Comparison of ENCODE assay signal across 8 cellular contexts in genomic region chr5:140174472-140175366, GRCh38. TPM values are rescaled to one million over a fixed set of nuclear protein-coding genes. Genes with fewer than 3 reads are reported as not detected.
DNase-seq lines count a peak whose midpoint lies in the region; ATAC-seq and TF ChIP-seq lines count a peak whose summit lies in the region.

TSS of gene CYSTM1 (plus strand) at chr5:140175188. CDS start at chr5:140194466, 19,278 bp downstream.

- 1% methylated on average over 46 of the region's 61 CpGs for WGBS in prostate gland
- WGBS in urinary bladder: 1% methylated on average over 61 of the region's 61 CpGs

- intact Hi-C loops in left ventricle myocardium superior (cut with micrococcal nuclease): loop anchor here (10.0 kb wide), 1 partner anchor 180 kb away; no protein-coding TSS in a partner anchor
- intact Hi-C loops in prostate gland (cut with DNase I): loop anchor here (5.0 to 10.0 kb wide), 2 partner anchors 60 to 173 kb away; partner anchors contain the start of gene HBEGF

- peak in 2 of 4 experiments; percentile 21 to 50 for TF ChIP-seq CTCF in prostate gland (IDR thresholded peaks at IDR 0.05)

- peaks cover 14% of the 10 kb centered on the region for H3K4me1 Mint-ChIP-seq in T-helper 1 cell treated with Interleukin-12 subunit alpha and Interleukin-12 subunit beta and Interleukin-4 antibody, amounts not matched to agents 30 μg/mL and 1 μg/mL, for 36 hours (ENCODE audit: low read depth)

- ATAC-seq in HG02884 (IDR thresholded peaks at IDR 0.05; ENCODE audit: unreplicated experiment): peak; percentile 92
- ATAC-seq in left ventricle myocardium superior: peak; percentile 94

- H3K27ac ChIP-seq in angular gyrus (ENCODE audit: low read depth, low read length): peak within 1 kb of the TSS; percentile 92
- H3K27ac ChIP-seq in prostate gland: peak within 1 kb of the TSS; percentile 99
- H3K27ac ChIP-seq in urinary bladder (ENCODE audit: low read depth): peak within 1 kb of the TSS; percentile 92

- H3K9me3 ChIP-seq in prostate gland: no peaks in the 10 kb centered on the region

- H3K9me3 Mint-ChIP-seq in T-helper 1 cell treated with Interleukin-12 subunit alpha and Interleukin-12 subunit beta and Interleukin-4 antibody, amounts not matched to agents 30 μg/mL and 1 μg/mL, for 36 hours: no peaks in the 10 kb centered on the region

- H3K4me1 ChIP-seq in prostate gland (replicated peaks) (no peaks in the 10 kb centered on the region), urinary bladder (ENCODE audit: insufficient read depth) (peaks cover 2% of the 10 kb centered on the region)

- peak within 1 kb of the TSS; percentile 93 for H3K27ac Mint-ChIP-seq in T-helper 1 cell treated with Interleukin-12 subunit alpha and Interleukin-12 subunit beta and Interleukin-4 antibody, amounts not matched to agents 30 μg/mL and 1 μg/mL, for 36 hours

- H3K4me3 ChIP-seq in prostate gland (peak within 1 kb of the TSS; percentile 88 to 97), urinary bladder (ENCODE audit: low read depth, low read length) (peak within 1 kb of the TSS; percentile 75)

- no peaks in the 10 kb centered on the region for H3K27me3 ChIP-seq in prostate gland (replicated peaks; ENCODE audit: insufficient read depth)

- H3K36me3 ChIP-seq in prostate gland: no peaks in the 10 kb centered on the region
- no peaks in the 10 kb centered on the region for H3K36me3 ChIP-seq in urinary bladder (ENCODE audit: insufficient read depth)

- TF ChIP-seq POLR2A in GM15510 (IDR thresholded peaks at IDR 0.05; ENCODE audit: borderline replicate concordance, extremely low read depth, insufficient read length) (peak; percentile 94), prostate gland (IDR thresholded peaks at IDR 0.05) (peak; percentile 97)

- H3K27me3 Mint-ChIP-seq in T-helper 1 cell treated with Interleukin-12 subunit alpha and Interleukin-12 subunit beta and Interleukin-4 antibody, amounts not matched to agents 30 μg/mL and 1 μg/mL, for 36 hours (ENCODE audit: low read depth): peaks cover 19% of the 10 kb centered on the region

- DNase-seq in NCI-H1694 treated with DMSO at 0.1 percent for 48 hours (lab: John Stamatoyannopoulos, UW) (peak; percentile 59), left ventricle myocardium superior (peak; percentile 99), prostate gland (ENCODE audit: low spot score) (peak; percentile 97)

- peak within 1 kb of the TSS; percentile 94 for H3K4me3 Mint-ChIP-seq in T-helper 1 cell treated with Interleukin-12 subunit alpha and Interleukin-12 subunit beta and Interleukin-4 antibody, amounts not matched to agents 30 μg/mL and 1 μg/mL, for 36 hours

- H3K36me3 Mint-ChIP-seq in T-helper 1 cell treated with Interleukin-12 subunit alpha and Interleukin-12 subunit beta and Interleukin-4 antibody, amounts not matched to agents 30 μg/mL and 1 μg/mL, for 36 hours (ENCODE audit: low read depth): peaks cover 1% of the 10 kb centered on the region

RNA-seq across cellular contexts. Expression of gene CYSTM1, which starts in this region (rescaled TPM):
- total RNA-seq in left ventricle myocardium superior: 58.2 TPM
- total RNA-seq in prostate gland: 10 to 100 TPM; 37.0 to 51.7 TPM
- 7.8 TPM for total RNA-seq in urinary bladder
- 65.2 TPM for polyA plus RNA-seq in urinary bladder

Comparison
In these comparisons a context has a peak if more than half of its experiments do, and no peak if none do; other contexts are left out.
1. Peak in every context shown above with its lines: DNase-seq, ATAC-seq, H3K4me3 ChIP-seq and H3K27ac ChIP-seq.